In the genomic region with DNA sequence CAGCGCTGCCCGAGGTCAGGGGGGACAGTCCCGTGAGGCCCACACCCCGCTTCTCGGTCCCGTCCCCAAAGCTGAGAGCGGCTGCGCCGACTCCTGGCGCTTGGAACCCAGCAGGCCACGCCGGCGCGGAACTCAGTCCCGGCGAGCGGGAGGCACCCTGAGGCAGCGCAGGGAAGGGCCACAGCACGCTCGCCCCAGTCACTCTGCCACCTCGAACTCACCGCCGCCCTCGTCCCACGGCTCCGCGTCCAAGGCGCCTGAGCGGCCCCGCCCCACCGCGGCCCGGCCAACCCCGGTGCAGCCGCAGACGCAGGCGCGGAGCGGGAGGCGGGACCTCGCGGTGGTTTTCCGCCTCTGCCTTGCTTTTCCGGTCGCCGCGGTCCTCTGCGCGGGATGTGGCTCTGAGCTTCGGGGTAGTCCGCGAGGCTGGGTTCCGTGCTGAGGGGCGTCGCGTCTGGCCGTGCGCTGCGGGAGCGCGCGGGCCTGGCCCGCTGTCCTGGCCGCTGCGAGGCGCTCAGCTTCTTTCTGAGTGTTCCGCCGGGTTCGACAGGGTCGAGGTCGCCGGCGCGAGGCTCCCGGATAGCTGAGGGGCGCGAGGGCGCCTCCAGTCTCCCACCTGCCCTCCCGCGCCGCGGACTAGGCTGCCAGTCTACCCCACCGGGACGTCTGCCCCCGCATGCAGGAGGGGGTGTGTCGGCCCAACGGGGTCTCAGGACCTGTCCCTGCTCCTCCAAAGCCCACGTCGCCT, we compare ENCODE assay signal across 8 cellular contexts. TPM values are rescaled to one million over a fixed set of nuclear protein-coding genes. Genes with fewer than 3 reads are reported as not detected.
DNase-seq lines count a peak whose midpoint lies in the region; ATAC-seq lines count a peak whose summit lies in the region.

A gene with protein sequence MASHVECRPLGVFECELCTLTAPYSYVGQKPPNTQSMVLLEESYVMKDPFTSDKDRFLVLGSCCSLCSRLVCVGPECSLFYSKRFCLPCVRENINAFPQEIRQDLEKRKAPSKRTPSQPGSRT (minus strand): TSS at position 259 of the 748 bp plus-strand sequence. CDS start 2,009 bp downstream, outside the sequence.

- H3K4me3 ChIP-seq in iPS-15b (ENCODE audit: low read depth, low read length) = peak within 1 kb of the TSS; percentile 77
- H3K4me3 ChIP-seq in skeletal muscle satellite cell (ENCODE audit: low read length) = peak within 1 kb of the TSS; percentile 87

- H3K36me3 ChIP-seq in iPS-15b (ENCODE audit: control insufficient read depth, insufficient read depth, low read length) (no peaks in the 10 kb centered on the region), skeletal muscle satellite cell (ENCODE audit: insufficient read depth, low read length) (peaks cover 6% of the 10 kb centered on the region)

- ATAC-seq in HG02938 (IDR thresholded peaks at IDR 0.05; ENCODE audit: unreplicated experiment) = peak; percentile 66

- peak within 1 kb of the TSS; percentile 100 for H3K4me2 ChIP-seq in skeletal muscle satellite cell (ENCODE audit: low read length)

- H3K4me1 ChIP-seq in iPS-15b (ENCODE audit: control insufficient read depth, insufficient read depth, low read length) (no peaks in the 10 kb centered on the region), skeletal muscle satellite cell (ENCODE audit: control insufficient read depth, insufficient read depth, low read length) (peaks cover 36% of the 10 kb centered on the region)

- no peaks in the 10 kb centered on the region for H3K9me3 ChIP-seq in iPS-15b (ENCODE audit: control insufficient read depth, insufficient read depth, low read length)
- no peaks in the 10 kb centered on the region for H3K9me3 ChIP-seq in skeletal muscle satellite cell (replicated peaks; ENCODE audit: low read length)

- H3K27me3 ChIP-seq in iPS-15b (ENCODE audit: control insufficient read depth, insufficient read depth, low read length) = peaks cover 8% of the 10 kb centered on the region
- no peaks in the 10 kb centered on the region for H3K27me3 ChIP-seq in skeletal muscle satellite cell (ENCODE audit: control insufficient read depth, insufficient read depth, low read length)

- H3K9ac ChIP-seq in iPS-15b (ENCODE audit: low read depth, low read length) (peak within 1 kb of the TSS; percentile 79), skeletal muscle satellite cell (ENCODE audit: low read depth, low read length) (peak within 1 kb of the TSS; percentile 91)

- DNase-seq in NCI-H82 (lab: John Stamatoyannopoulos, UW) (peak; percentile 86), NCI-H82 treated with DMSO at 0.1 percent for 48 hours (lab: John Stamatoyannopoulos, UW; ENCODE audit: unreplicated experiment) (no peak), NCI-H1694 treated with DMSO at 0.1 percent for 48 hours (lab: John Stamatoyannopoulos, UW) (peak; percentile 77), UCSD-AML1 (lab: John Stamatoyannopoulos, UW; ENCODE audit: unreplicated experiment) (peak; percentile 95), brain pericyte (ENCODE audit: low read depth, low spot score) (peak; percentile 37)

RNA-seq across cellular contexts. Expression of the gene that starts here (rescaled TPM):
- 9.1 and 16.4 TPM in 2 replicates for total RNA-seq in skeletal muscle satellite cell (2012; rRNA removed)
